ENCODE assay signal across 14 cellular contexts in genomic region chr22:31995046-31995445, GRCh38. TPM values are rescaled to one million over a fixed set of nuclear protein-coding genes. Genes with fewer than 3 reads are reported as not detected.
A peak's percentile ranks its signal among the peaks of the same experiment; 100 is the strongest.
DNase-seq lines count a peak whose midpoint lies in the region; ATAC-seq and TF ChIP-seq lines count a peak whose summit lies in the region.
"Had no signal": no experiment of that assay in that cellular context is flagged by ENCODE, and none has a peak within 500 bp of the region (broad histone marks: within the 10 kb centered on the region; RNA-seq: fewer than 3 reads in every experiment).

No MANE protein-coding gene starts in this region.

- no peaks in the 10 kb centered on the region for H3K4me1 ChIP-seq in Panc1 (ENCODE audit: control insufficient read depth, insufficient read depth, low read length)
- no peaks in the 10 kb centered on the region for H3K4me1 ChIP-seq in testis
- H3K4me1 ChIP-seq: BLaER1 had no signal

- no peak for ATAC-seq in Panc1

- H3K27me3 ChIP-seq in AG04450 (ENCODE audit: control insufficient read depth, insufficient read depth, low read length), result peaks cover 8% of the 10 kb centered on the region
- no peaks in the 10 kb centered on the region for H3K27me3 ChIP-seq in Panc1 (ENCODE audit: control insufficient read depth, insufficient read depth, low read length)
- no peaks in the 10 kb centered on the region for H3K27me3 ChIP-seq in testis
- H3K27me3 ChIP-seq: BLaER1 had no signal

- TF ChIP-seq CTCF in AG04450 (IDR thresholded peaks at IDR 0.05; ENCODE audit: low read depth, low read length) (peak; percentile 28; the same call in 1 of the 2 replicates), GM12875 (IDR thresholded peaks at IDR 0.05; ENCODE audit: borderline replicate concordance, insufficient read depth, low read depth, low read length) (peak; percentile 22; the same call in 1 of the 2 replicates), Panc1 (IDR thresholded peaks at IDR 0.05) (peak; percentile 31), fibroblast of villous mesenchyme (IDR thresholded peaks at IDR 0.05; ENCODE audit: insufficient read depth, low read depth, low read length) (peak; percentile 21), testis (IDR thresholded peaks at IDR 0.05) (no peak)

- CTCF ChIA-PET in AG04450 (lab: Charles Lee), result interaction anchor here (0.6 to 1.6 kb wide), 2 partner anchors 18 to 76 kb away, joined by 3 to 4 read pairs; no protein-coding TSS in a partner anchor
- CTCF ChIA-PET in Panc1 (lab: Charles Lee), result interaction anchor here (0.6 to 0.7 kb wide), 2 partner anchors 106 to 640 kb away, joined by 3 to 4 read pairs; no protein-coding TSS in a partner anchor

- intact Hi-C loops in Panc1 (cut with micrococcal nuclease; ENCODE audit: unreplicated experiment), result no loop called here
- intact Hi-C loops in activated CD4-positive, alpha-beta T cell treated with anti-CD3 and anti-CD28 coated beads, Interleukin-2, amount 10 ng/mL, durations not matched to agents 24 days and 14 days (cut with micrococcal nuclease), result no loop called here
- intact Hi-C loops in testis (cut with DNase I; ENCODE audit: low total_unique reads), result no loop called here

- H3K36me3 Mint-ChIP-seq in activated CD4-positive, alpha-beta T cell treated with anti-CD3 and anti-CD28 coated beads, Interleukin-2, amount 10 ng/mL, durations not matched to agents 24 days and 14 days (ENCODE audit: low read depth), result no peaks in the 10 kb centered on the region

- in situ Hi-C loops in Panc1 (cut with HindIII; ENCODE audit: low pct_unique_long_range_greater_than_20kb, low sequenced_read_pairs), result no loop called here

- 83% methylated on average over 3 of the region's 3 CpGs for WGBS in testis, 2 donors

- no peaks in the 10 kb centered on the region for H3K36me3 ChIP-seq in Panc1 (ENCODE audit: control insufficient read depth, insufficient read depth, low read length)
- no peaks in the 10 kb centered on the region for H3K36me3 ChIP-seq in testis (ENCODE audit: low read depth, missing control alignments)
- H3K36me3 ChIP-seq: BLaER1 had no signal

- POLR2A ChIA-PET in AG04450 (lab: Yijun Ruan, JAX), result no interaction called here
- POLR2A ChIA-PET in Panc1 (lab: Charles Lee), result no interaction called here

- no TSS peak for BruUV-seq in Panc1 (replicated peaks; lab: Mats Ljungman, UMichigan)

- DNase-seq in AG04450 (ENCODE audit: low read depth, low spot score), result no peak
- no peak for DNase-seq in Panc1 (ENCODE audit: low read depth, low spot score)
- DNase-seq in fibroblast of villous mesenchyme (ENCODE audit: low read depth), result no peak
- DNase-seq in NCI-H345 (lab: John Stamatoyannopoulos, UW), result no peak
- DNase-seq in activated CD4-positive, alpha-beta T cell treated with anti-CD3 and anti-CD28 coated beads, Interleukin-2, amount 10 ng/mL, durations not matched to agents 24 days and 14 days, result no peak
- no peak for DNase-seq in superior temporal gyrus (ENCODE audit: extremely low spot score)
- no peak for DNase-seq in testis
- DNase-seq: EL, NCI-H524 treated with DMSO at 0.1 percent for 48 hours had no signal

- no peaks in the 10 kb centered on the region for H3K4me1 Mint-ChIP-seq in activated CD4-positive, alpha-beta T cell treated with anti-CD3 and anti-CD28 coated beads, Interleukin-2, amount 10 ng/mL, durations not matched to agents 24 days and 14 days

- no peak for TF ChIP-seq POLR2A in testis (IDR thresholded peaks at IDR 0.05)

- H3K4me3 Mint-ChIP-seq in activated CD4-positive, alpha-beta T cell treated with anti-CD3 and anti-CD28 coated beads, Interleukin-2, amount 10 ng/mL, durations not matched to agents 24 days and 14 days, result no peak overlapping the region
- H3K4me3 Mint-ChIP-seq: T-helper 2 cell treated with Interferon-gamma antibody and Interleukin-4, amounts not matched to agents 5 μg/mL and 100 μg/mL, for 36 hours had no signal

- no peaks in the 10 kb centered on the region for H3K9me3 Mint-ChIP-seq in activated CD4-positive, alpha-beta T cell treated with anti-CD3 and anti-CD28 coated beads, Interleukin-2, amount 10 ng/mL, durations not matched to agents 24 days and 14 days
- H3K9me3 Mint-ChIP-seq: T-helper 2 cell treated with Interferon-gamma antibody and Interleukin-4, amounts not matched to agents 5 μg/mL and 100 μg/mL, for 36 hours had no signal

- H3K27me3 Mint-ChIP-seq in activated CD4-positive, alpha-beta T cell treated with anti-CD3 and anti-CD28 coated beads, Interleukin-2, amount 10 ng/mL, durations not matched to agents 24 days and 14 days, result peaks cover 26% of the 10 kb centered on the region

- no peaks in the 10 kb centered on the region for H3K9me3 ChIP-seq in AG04450 (ENCODE audit: control insufficient read depth, insufficient read depth, low read length)
- no peaks in the 10 kb centered on the region for H3K9me3 ChIP-seq in Panc1 (ENCODE audit: control insufficient read depth, insufficient read depth, low read depth, low read length)
- H3K9me3 ChIP-seq in testis, result no peaks in the 10 kb centered on the region
- H3K9me3 ChIP-seq: BLaER1 had no signal

- H3K4me3 ChIP-seq in AG04450 (ENCODE audit: low read depth, low read length), result no peak overlapping the region
- no peak overlapping the region for H3K4me3 ChIP-seq in GM12875 (ENCODE audit: low read depth, low read length)
- no peak overlapping the region for H3K4me3 ChIP-seq in Panc1 (ENCODE audit: low read depth in 2 of 2, low read length in 2 of 2)
- H3K4me3 ChIP-seq in fibroblast of villous mesenchyme (ENCODE audit: low read depth, low read length), result no peak overlapping the region
- H3K4me3 ChIP-seq in testis, result no peak overlapping the region
- H3K4me3 ChIP-seq: BLaER1 had no signal

- no peak overlapping the region for H3K27ac ChIP-seq in AG04450 (ENCODE audit: low read depth, low read length)
- no peak overlapping the region for H3K27ac ChIP-seq in Panc1 (ENCODE audit: low read length)
- no peak overlapping the region for H3K27ac ChIP-seq in testis
- H3K27ac ChIP-seq: BLaER1 had no signal

- no peak overlapping the region for H3K27ac Mint-ChIP-seq in activated CD4-positive, alpha-beta T cell treated with anti-CD3 and anti-CD28 coated beads, Interleukin-2, amount 10 ng/mL, durations not matched to agents 24 days and 14 days
- H3K27ac Mint-ChIP-seq: T-helper 2 cell treated with Interferon-gamma antibody and Interleukin-4, amounts not matched to agents 5 μg/mL and 100 μg/mL, for 36 hours had no signal

RNA-seq across cellular contexts. Expression of gene SLC5A1, which starts 48.0 kb away (rescaled TPM):
- not detected in 2 replicates for polyA plus RNA-seq in AG04450 (2011; rRNA removed)
- polyA minus RNA-seq in AG04450 (2011; rRNA and poly(A)+ RNA removed), result not detected in 2 replicates
- 0.03 TPM for total RNA-seq in Panc1 (2021; ENCODE audit: unreplicated experiment)
- polyA plus RNA-seq in Panc1 (2012; ENCODE audit: insufficient read length), result not detected
- not detected in 2 replicates for total RNA-seq in fibroblast of villous mesenchyme
- total RNA-seq in activated CD4-positive, alpha-beta T cell treated with anti-CD3 and anti-CD28 coated beads, Interleukin-2, amount 10 ng/mL, durations not matched to agents 24 days and 14 days, result not detected in 2 replicates
- 1 to 10 TPM; 4.0 to 4.8 TPM for total RNA-seq in testis
- 3.5 TPM for polyA plus RNA-seq in testis (ENCODE audit: insufficient read depth, low read depth, low replicate concordance)
- total RNA-seq: mononuclear cell, temporal lobe had no signal

RNA-seq across cellular contexts. Expression of gene YWHAH, which starts 50.7 kb away (rescaled TPM):
- polyA plus RNA-seq in AG04450 (2011; rRNA removed) (94.9 and 118 TPM in 2 replicates), testis (ENCODE audit: insufficient read depth, low read depth, low replicate concordance) (48.9 TPM)
- polyA minus RNA-seq in AG04450 (2011; rRNA and poly(A)+ RNA removed), result 50.4 and 51.4 TPM in 2 replicates
- total RNA-seq in Panc1 (2021; ENCODE audit: unreplicated experiment) (138 TPM), fibroblast of villous mesenchyme (131 and 140 TPM in 2 replicates), testis (10 to 100 TPM; 27.2 to 47.6 TPM)
- 97.5 TPM for polyA plus RNA-seq in Panc1 (2012; ENCODE audit: insufficient read length)
- 138 and 141 TPM in 2 replicates for total RNA-seq in activated CD4-positive, alpha-beta T cell treated with anti-CD3 and anti-CD28 coated beads, Interleukin-2, amount 10 ng/mL, durations not matched to agents 24 days and 14 days

Comparison
In these comparisons a context has a peak if more than half of its experiments do, and no peak if none do; other contexts are left out.
1. CTCF ChIP-seq: peak in AG04450 (single experiment), GM12875 (single experiment), Panc1 (single experiment) and fibroblast of villous mesenchyme (single experiment); none in testis (0 of 3).